Comparison of ENCODE assay signal across 12 cellular contexts in genomic region chr7:38905026-38905759, GRCh38. TPM values are rescaled to one million over a fixed set of nuclear protein-coding genes. Genes with fewer than 3 reads are reported as not detected.
A peak's percentile ranks its signal among the peaks of the same experiment; 100 is the strongest.
DNase-seq lines count a peak whose midpoint lies in the region; ATAC-seq, FAIRE-seq and TF ChIP-seq lines count a peak whose summit lies in the region.
"Had no signal": no experiment of that assay in that cellular context is flagged by ENCODE, and none has a peak within 500 bp of the region (broad histone marks: within the 10 kb centered on the region; RNA-seq: fewer than 3 reads in every experiment).

No MANE protein-coding gene starts in this region.

- no peak overlapping the region for H3K27ac ChIP-seq in pancreas
- H3K27ac ChIP-seq: foreskin keratinocyte, sigmoid colon had no signal

- H3K36me3 ChIP-seq in pancreas: no peaks in the 10 kb centered on the region
- H3K36me3 ChIP-seq: sigmoid colon had no signal

- H3K27me3 ChIP-seq in pancreas: no peaks in the 10 kb centered on the region
- H3K27me3 ChIP-seq: foreskin keratinocyte, sigmoid colon had no signal

- DNase-seq in non-pigmented ciliary epithelial cell (ENCODE audit: low read depth) (peak; percentile 13), SKM-1 treated with dmso at 0.1 percent for 144 hours (lab: John Stamatoyannopoulos, UW; ENCODE audit: unreplicated experiment) (no peak), pancreas (no peak), SW480 (ENCODE audit: low spot score) (no peak)
- DNase-seq: foreskin keratinocyte, GDM1, NCI-H187 treated with DMSO at 0.1 percent for 48 hours, Right ventricle myocardium superior, sigmoid colon had no signal

- H3K9me3 ChIP-seq in pancreas: no peaks in the 10 kb centered on the region
- H3K9me3 ChIP-seq: sigmoid colon had no signal

- ATAC-seq in GM18870 (IDR thresholded peaks at IDR 0.05; ENCODE audit: unreplicated experiment) (peak; percentile 55), GM21723 (IDR thresholded peaks at IDR 0.05; ENCODE audit: unreplicated experiment) (peak; percentile 45), HG03565 (IDR thresholded peaks at IDR 0.05; ENCODE audit: unreplicated experiment) (peak; percentile 54), pancreas (no peak)
- ATAC-seq: foreskin keratinocyte had no signal

- H3K4me1 ChIP-seq in pancreas: peaks cover 0 to 24% (median 13%) of the 10 kb centered on the region in 3 donors

- TF ChIP-seq CTCF in pancreas (IDR thresholded peaks at IDR 0.05): no peak

- FAIRE-seq in pancreas (lab: Jason Lieb, UNC): no peak

- no peak overlapping the region for H3K4me3 ChIP-seq in pancreas
- H3K4me3 ChIP-seq: sigmoid colon had no signal

- 65% methylated on average over 3 of the region's 3 CpGs for WGBS in pancreas, 2 donors

- intact Hi-C loops in pancreas (cut with DNase I): loop anchor here in 1 of 3 donors (10.0 kb wide), 1 partner anchor 90 kb away; no protein-coding TSS in a partner anchor

RNA-seq across cellular contexts. Expression of gene VPS41, which starts 3.8 kb away (rescaled TPM):
- 10 to 100 TPM; 29.3 to 79.2 (median 38.9) TPM for total RNA-seq in pancreas
- 10 to 100 TPM in 1 of 2 donors, 1 to 10 TPM in 1; 10.0 to 22.0 TPM for polyA plus RNA-seq in pancreas

Comparison
In these comparisons a context has a peak if more than half of its experiments do, and no peak if none do; other contexts are left out.
1. ATAC-seq: peak in GM18870 (single experiment), GM21723 (single experiment) and HG03565 (single experiment); none in pancreas (0 of 4).